In the genomic region with DNA sequence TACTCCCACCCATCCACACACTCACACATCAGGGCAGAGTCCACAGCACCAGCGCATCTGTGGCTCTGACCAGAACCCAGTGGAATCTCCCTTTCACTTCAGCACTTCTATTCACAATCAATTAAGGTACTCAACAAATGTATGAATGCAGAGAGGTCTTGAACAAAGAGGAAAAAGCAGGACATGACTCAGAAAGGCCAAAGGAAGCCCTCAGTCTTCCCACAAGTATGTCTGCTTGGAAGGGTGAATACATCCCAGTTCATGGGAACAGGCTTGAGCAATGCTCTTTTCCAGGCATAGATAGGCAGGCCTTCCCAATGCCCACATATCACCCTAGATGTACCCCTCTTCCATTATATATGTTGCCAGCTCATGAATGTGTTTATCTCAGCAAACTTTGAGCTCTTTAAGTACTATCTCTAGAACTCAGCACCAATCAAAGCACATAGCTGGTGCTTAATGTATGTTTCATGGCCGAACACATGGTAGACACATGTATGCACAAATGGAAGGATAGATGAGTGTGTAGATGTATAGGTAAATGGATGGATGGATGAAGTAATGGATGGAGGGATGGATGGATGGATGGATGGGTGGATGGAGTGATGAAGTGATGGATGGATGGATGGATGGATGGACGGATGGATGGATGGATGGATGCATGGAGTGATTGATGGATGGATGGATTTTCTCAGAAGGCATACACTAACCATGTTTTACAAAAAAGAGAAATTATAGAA, we compare ENCODE assay signal across 1 cellular context.
TF ChIP-seq lines count a peak whose summit lies in the region.

No MANE protein-coding gene starts in this region.

TF ChIP-seq in HepG2, 621 proteins besides CTCF, POLR2A, EP300 and RAD21 (continued from another document):
- no peak for TF ChIP-seq ELF1 (CRISPR knock-in tag; IDR thresholded peaks at IDR 0.05)
TF ChIP-seq in HepG2: peak in this region for 1.
